In genomic region chr5:42840279-42840678, GRCh38 we compare ENCODE assay signal across 10 cellular contexts. TPM values are rescaled to one million over a fixed set of nuclear protein-coding genes. Genes with fewer than 3 reads are reported as not detected.
A peak's percentile ranks its signal among the peaks of the same experiment; 100 is the strongest.
DNase-seq lines count a peak whose midpoint lies in the region; ATAC-seq, FAIRE-seq and TF ChIP-seq lines count a peak whose summit lies in the region.
"Had no signal": no experiment of that assay in that cellular context is flagged by ENCODE, and none has a peak within 500 bp of the region (broad histone marks: within the 10 kb centered on the region; RNA-seq: fewer than 3 reads in every experiment).

No MANE protein-coding gene starts in this region.

- no peaks in the 10 kb centered on the region for H4K20me1 ChIP-seq in keratinocyte (ENCODE audit: control insufficient read depth, extremely low read depth, insufficient read depth, low read length)

- H3K4me2 ChIP-seq in keratinocyte (ENCODE audit: control insufficient read depth, extremely low read depth, insufficient read depth, low read depth, low read length) = no peak overlapping the region

- H3K27ac Mint-ChIP-seq in HFFc6 = no peak overlapping the region

- no peaks in the 10 kb centered on the region for H3K9me1 ChIP-seq in keratinocyte (ENCODE audit: control insufficient read depth, extremely low read depth, insufficient read depth, low read length)

- no peaks in the 10 kb centered on the region for H3K36me3 ChIP-seq in keratinocyte (ENCODE audit: control insufficient read depth in 2 of 2, extremely low read depth in 1 of 2, insufficient read depth in 2 of 2, low read length in 2 of 2)
- H3K36me3 ChIP-seq in WERI-Rb-1 = no peaks in the 10 kb centered on the region

- H3K9ac ChIP-seq in keratinocyte (ENCODE audit: control insufficient read depth, extremely low read depth, insufficient read depth, low read length) = no peak overlapping the region

- H3K4me3 ChIP-seq in keratinocyte (ENCODE audit: control insufficient read depth in 2 of 3, extremely low read depth in 1 of 3, insufficient read depth in 2 of 3, low read depth in 1 of 3, low read length in 3 of 3) (no peak overlapping the region), WERI-Rb-1 (ENCODE audit: low read depth, low read length) (no peak overlapping the region)
- H3K4me3 ChIP-seq: GM12878 had no signal

- no peak overlapping the region for H3K27ac ChIP-seq in keratinocyte (ENCODE audit: control insufficient read depth, insufficient read depth, low read length)
- no peak overlapping the region for H3K27ac ChIP-seq in WERI-Rb-1

- ATAC-seq in HG02852 (IDR thresholded peaks at IDR 0.05; ENCODE audit: unreplicated experiment) (no peak), HG03460 (IDR thresholded peaks at IDR 0.05; ENCODE audit: unreplicated experiment) (no peak)
- ATAC-seq: GM12878, PC-3 had no signal

- H3K79me2 ChIP-seq in keratinocyte (ENCODE audit: control insufficient read depth, insufficient read depth, low read length) = no peaks in the 10 kb centered on the region

- peak overlapping the region; percentile 30 for H2AFZ ChIP-seq in keratinocyte (ENCODE audit: control insufficient read depth, low read length)

- no peaks in the 10 kb centered on the region for H3K36me3 Mint-ChIP-seq in HFFc6 (ENCODE audit: low read depth)

- dilution Hi-C loops in keratinocyte (cut with MboI; ENCODE audit: extremely low pct_ligation_motif_present, low sequenced_read_pairs) = no loop called here

- H3K9me3 ChIP-seq in keratinocyte (ENCODE audit: control insufficient read depth, low read depth, low read length) (no peaks in the 10 kb centered on the region), WERI-Rb-1 (ENCODE audit: severe bottlenecking) (no peaks in the 10 kb centered on the region)

- no peak overlapping the region for H3K4me3 Mint-ChIP-seq in HFFc6

- TF ChIP-seq CTCF in HFFc6 (IDR thresholded peaks at IDR 0.05) (no peak), keratinocyte (optimal IDR thresholded peaks at IDR 0.05 in 1 of 3, IDR thresholded peaks at IDR 0.05 in 1 of 3, conservative IDR thresholded peaks at IDR 0.05 in 1 of 3; ENCODE audit: extremely low read depth in 1 of 3, insufficient read depth in 2 of 3, low read length in 3 of 3) (no peak), WERI-Rb-1 (IDR thresholded peaks at IDR 0.05; ENCODE audit: low read depth, low read length) (no peak)

- H3K4me1 Mint-ChIP-seq in HFFc6 (ENCODE audit: low read depth) = peaks cover 8% of the 10 kb centered on the region

- H3K9me3 Mint-ChIP-seq in HFFc6 = no peaks in the 10 kb centered on the region

- no peak for FAIRE-seq in keratinocyte (lab: Jason Lieb, UNC)
- FAIRE-seq: GM12878 had no signal

- DNase-seq in HFFc6 = peak; percentile 33
- peak; percentile 89 for DNase-seq in astrocyte of the hippocampus (ENCODE audit: low read depth, low spot score)
- DNase-seq in keratinocyte (ENCODE audit: low read depth, low spot score) = no peak
- DNase-seq in stromal cell of bone marrow (ENCODE audit: low read depth) = peak; percentile 98
- no peak for DNase-seq in WERI-Rb-1
- no peak for DNase-seq in NCI-H345 treated with DMSO at 0.1 percent for 48 hours (lab: John Stamatoyannopoulos, UW; ENCODE audit: unreplicated experiment)
- DNase-seq: PC-3 had no signal

- H3K27me3 ChIP-seq in keratinocyte (ENCODE audit: control insufficient read depth, extremely low read depth, insufficient read depth, low read length) = no peaks in the 10 kb centered on the region
- H3K27me3 ChIP-seq in WERI-Rb-1 (ENCODE audit: insufficient read depth, low read depth, severe bottlenecking) = peaks cover 45% of the 10 kb centered on the region

- peaks cover 2% of the 10 kb centered on the region for H3K27me3 Mint-ChIP-seq in HFFc6 (ENCODE audit: insufficient read depth)

- H3K4me1 ChIP-seq in keratinocyte (ENCODE audit: control insufficient read depth, extremely low read depth, insufficient read depth, low read length) = no peaks in the 10 kb centered on the region

RNA-seq across cellular contexts. Expression of gene SELENOP, which starts 28.6 kb away (rescaled TPM):
- under 1 TPM in 4 of 6 experiments, not detected in 2; 0.33 to 0.63 (median 0.47) TPM for total RNA-seq in HFFc6 (2021; fragmentation: NEBNext Ultra II Directional; extraction: Animal tissue kit (Norgen Biotek cat#: 25700))
- polyA plus RNA-seq in keratinocyte = 10.4 to 30.6 TPM (median 11.2 TPM) in 3 replicates
- polyA plus RNA-seq in keratinocyte (2011; ENCODE audit: low read depth) = 4.6 TPM
- 14.7 and 23.7 TPM in 2 replicates for polyA plus RNA-seq in keratinocyte (2011; cell fraction: cytosol; rRNA removed)
- polyA plus RNA-seq in keratinocyte (2011; cell fraction: nucleus; rRNA removed) = 21.2 and 27.4 TPM in 2 replicates
- 10.7 and 12.9 TPM in 2 replicates for polyA plus RNA-seq in keratinocyte (2012; ENCODE audit: low replicate concordance)
- polyA minus RNA-seq in keratinocyte = 2.4 to 20.2 TPM (median 11.3 TPM) in 3 replicates
- polyA minus RNA-seq in keratinocyte (2011; cell fraction: cytosol; rRNA and poly(A)+ RNA removed) = 21.1 TPM
- 15.3 and 26.0 TPM in 2 replicates for polyA minus RNA-seq in keratinocyte (2011; cell fraction: nucleus; rRNA and poly(A)+ RNA removed)

Comparison
In these comparisons a context has a peak if more than half of its experiments do, and no peak if none do; other contexts are left out.
1. DNase-seq: peak in HFFc6 (single experiment), astrocyte of the hippocampus (single experiment) and stromal cell of bone marrow (single experiment); none in keratinocyte (single experiment), WERI-Rb-1 (single experiment) and NCI-H345 treated with DMSO at 0.1 percent for 48 hours (single experiment).